8 cellular contexts compared by ENCODE assay signal in genomic region chrX:155070038-155070437, GRCh38. TPM values are rescaled to one million over a fixed set of nuclear protein-coding genes. Genes with fewer than 3 reads are reported as not detected.
DNase-seq lines count a peak whose midpoint lies in the region; ATAC-seq and TF ChIP-seq lines count a peak whose summit lies in the region.

No MANE protein-coding gene starts in this region.

- intact Hi-C loops in lower leg skin (cut with DNase I; ENCODE audit: low total_unique reads) = no loop called here

- TF ChIP-seq CTCF in lower leg skin (IDR thresholded peaks at IDR 0.05) = no peak

- ATAC-seq in activated naive CD8-positive, alpha-beta T cell treated with anti-CD3 and anti-CD28 coated beads, Interleukin-2, amount 50 U/mL, for 24 hours = no peak
- no peak for ATAC-seq in HG03520 (IDR thresholded peaks at IDR 0.05; ENCODE audit: unreplicated experiment)

- peak overlapping the region; percentile 77 for H3K4me3 Mint-ChIP-seq in activated naive CD4-positive, alpha-beta T cell treated with anti-CD3 and anti-CD28 coated beads, Interleukin-2, amount 10 ng/mL, durations not matched to agents 7 days and 5 days
- peak overlapping the region; percentile 90 for H3K4me3 Mint-ChIP-seq in activated naive CD8-positive, alpha-beta T cell treated with anti-CD3 and anti-CD28 coated beads, Interleukin-2, amount 50 U/mL, for 24 hours

- no peaks in the 10 kb centered on the region for H3K4me1 ChIP-seq in urinary bladder (ENCODE audit: insufficient read depth)

- H3K9me3 Mint-ChIP-seq in activated naive CD4-positive, alpha-beta T cell treated with anti-CD3 and anti-CD28 coated beads, Interleukin-2, amount 10 ng/mL, durations not matched to agents 7 days and 5 days = no peaks in the 10 kb centered on the region
- H3K9me3 Mint-ChIP-seq in activated naive CD8-positive, alpha-beta T cell treated with anti-CD3 and anti-CD28 coated beads, Interleukin-2, amount 50 U/mL, for 24 hours = no peaks in the 10 kb centered on the region

- H3K36me3 Mint-ChIP-seq in activated naive CD4-positive, alpha-beta T cell treated with anti-CD3 and anti-CD28 coated beads, Interleukin-2, amount 10 ng/mL, durations not matched to agents 7 days and 5 days = peaks cover 23% of the 10 kb centered on the region
- H3K36me3 Mint-ChIP-seq in activated naive CD8-positive, alpha-beta T cell treated with anti-CD3 and anti-CD28 coated beads, Interleukin-2, amount 50 U/mL, for 24 hours (ENCODE audit: low read depth) = peaks cover 24% of the 10 kb centered on the region

- no peak overlapping the region for H3K27ac ChIP-seq in urinary bladder (ENCODE audit: low read depth)

- no peak for TF ChIP-seq POLR2A in lower leg skin (IDR thresholded peaks at IDR 0.05)

- peak overlapping the region; percentile 40 for H3K4me3 ChIP-seq in lower leg skin (ENCODE audit: low read depth, poor library complexity, severe bottlenecking)
- peak overlapping the region; percentile 56 for H3K4me3 ChIP-seq in urinary bladder (ENCODE audit: low read depth, low read length)

- no peak for DNase-seq in activated naive CD4-positive, alpha-beta T cell treated with anti-CD3 and anti-CD28 coated beads, Interleukin-2, amount 10 ng/mL, durations not matched to agents 7 days and 5 days
- DNase-seq in activated naive CD4-positive, alpha-beta T cell treated with Interleukin-2 at 50 U/mL for 16 hours = no peak
- DNase-seq in activated naive CD8-positive, alpha-beta T cell treated with anti-CD3 and anti-CD28 coated beads, Interleukin-2, amount 50 U/mL, for 24 hours = no peak
- DNase-seq in lower leg skin (ENCODE audit: low spot score in 2 of 2) (no peak), KG1 (lab: John Stamatoyannopoulos, UW) (no peak), NCI-H345 (lab: John Stamatoyannopoulos, UW) (no peak)

- CTCF ChIA-PET in activated naive CD4-positive, alpha-beta T cell treated with anti-CD3 and anti-CD28 coated beads, Interleukin-2, amount 10 ng/mL, durations not matched to agents 7 days and 5 days (lab: Charles Lee) = interaction anchor here (0.9 kb wide), 1 partner anchor 12 kb away, joined by 4 read pairs; no protein-coding TSS in a partner anchor

- H3K4me1 Mint-ChIP-seq in activated naive CD4-positive, alpha-beta T cell treated with anti-CD3 and anti-CD28 coated beads, Interleukin-2, amount 10 ng/mL, durations not matched to agents 7 days and 5 days = peaks cover 56% of the 10 kb centered on the region
- H3K4me1 Mint-ChIP-seq in activated naive CD8-positive, alpha-beta T cell treated with anti-CD3 and anti-CD28 coated beads, Interleukin-2, amount 50 U/mL, for 24 hours = peaks cover 58% of the 10 kb centered on the region

- WGBS in lower leg skin, 2 donors = 5 to 43% methylated on average over 12 of the region's 12 CpGs
- 9% methylated on average over 12 of the region's 12 CpGs for whole genome bisulfite sequencing in urinary bladder

- peak overlapping the region; percentile 82 for H3K27ac Mint-ChIP-seq in activated naive CD4-positive, alpha-beta T cell treated with anti-CD3 and anti-CD28 coated beads, Interleukin-2, amount 10 ng/mL, durations not matched to agents 7 days and 5 days
- H3K27ac Mint-ChIP-seq in activated naive CD8-positive, alpha-beta T cell treated with anti-CD3 and anti-CD28 coated beads, Interleukin-2, amount 50 U/mL, for 24 hours = peak overlapping the region; percentile 79

- no peaks in the 10 kb centered on the region for H3K27me3 Mint-ChIP-seq in activated naive CD4-positive, alpha-beta T cell treated with anti-CD3 and anti-CD28 coated beads, Interleukin-2, amount 10 ng/mL, durations not matched to agents 7 days and 5 days
- H3K27me3 Mint-ChIP-seq in activated naive CD8-positive, alpha-beta T cell treated with anti-CD3 and anti-CD28 coated beads, Interleukin-2, amount 50 U/mL, for 24 hours = no peaks in the 10 kb centered on the region

- H3K36me3 ChIP-seq in urinary bladder (ENCODE audit: insufficient read depth) = no peaks in the 10 kb centered on the region

RNA-seq across cellular contexts. Expression of gene CMC4, which starts 0.9 kb away (rescaled TPM):
- total RNA-seq in lower leg skin (10 to 100 TPM; 17.8 to 22.2 (median 18.5) TPM), urinary bladder (11.8 TPM)
- 20.1 TPM for polyA plus RNA-seq in urinary bladder

RNA-seq across cellular contexts. Expression of gene MTCP1, which starts 0.9 kb away (rescaled TPM):
- total RNA-seq in lower leg skin (1 to 10 TPM; 1.0 to 1.6 (median 1.3) TPM), urinary bladder (11.7 TPM)
- 7.3 TPM for polyA plus RNA-seq in urinary bladder

RNA-seq across cellular contexts. Expression of gene BRCC3, which starts 1.3 kb away (rescaled TPM):
- total RNA-seq in lower leg skin = 10 to 100 TPM in 3 of 4 donors, 1 to 10 TPM in 1; 8.2 to 14.1 (median 11.6) TPM
- 16.3 TPM for total RNA-seq in urinary bladder
- 12.1 TPM for polyA plus RNA-seq in urinary bladder

RNA-seq across cellular contexts. Expression of gene FUNDC2, which starts 43.4 kb away (rescaled TPM):
- total RNA-seq in lower leg skin (10 to 100 TPM; 21.1 to 35.8 (median 27.3) TPM), urinary bladder (56.6 TPM)
- polyA plus RNA-seq in urinary bladder = 162 TPM

RNA-seq across cellular contexts. Expression of gene F8, which starts 47.5 kb away (rescaled TPM):
- 1 to 10 TPM; 2.0 to 7.3 (median 7.0) TPM for total RNA-seq in lower leg skin
- 10.1 TPM for total RNA-seq in urinary bladder
- 14.7 TPM for polyA plus RNA-seq in urinary bladder
